Comparison of ENCODE assay signal across 9 cellular contexts in genomic region chr15:79337591-79337990, GRCh38. TPM values are rescaled to one million over a fixed set of nuclear protein-coding genes. Genes with fewer than 3 reads are reported as not detected.
"Had no signal": no experiment of that assay in that cellular context is flagged by ENCODE, and none has a peak within 500 bp of the region (broad histone marks: within the 10 kb centered on the region; RNA-seq: fewer than 3 reads in every experiment).

No MANE protein-coding gene starts in this region.

- H3K4me3 ChIP-seq: GM23338, HAP-1, K562 had no signal

- H3K27ac ChIP-seq: HL-60 had no signal

- H3K9me3 Mint-ChIP-seq: HFFc6 had no signal

- H3K9me3 ChIP-seq: HAP-1 had no signal

- FAIRE-seq: H1, K562 had no signal

- H3K4me3 Mint-ChIP-seq: GM23338, HFFc6 had no signal

- ATAC-seq: GM23338, HCT116, K562 had no signal

- H3K4me1 ChIP-seq: HAP-1 had no signal

- DNase-seq: H7, HFFc6, IMR-90 had no signal

- H3K27ac Mint-ChIP-seq: GM23338, HFFc6 had no signal

- H2AFZ ChIP-seq: GM23338 had no signal

- H3K36me3 ChIP-seq: HAP-1 had no signal

- H3K4me2 ChIP-seq: GM23338 had no signal

RNA-seq across cellular contexts. Expression of gene ANKRD34C, which starts 55.1 kb away (rescaled TPM):
- total RNA-seq: GM23338, H1, H7, HFFc6, IMR-90, K562 had no signal
- polyA plus RNA-seq: GM23338, IMR-90 had no signal
